ENCODE assay signal across 9 cellular contexts in the genomic region with DNA sequence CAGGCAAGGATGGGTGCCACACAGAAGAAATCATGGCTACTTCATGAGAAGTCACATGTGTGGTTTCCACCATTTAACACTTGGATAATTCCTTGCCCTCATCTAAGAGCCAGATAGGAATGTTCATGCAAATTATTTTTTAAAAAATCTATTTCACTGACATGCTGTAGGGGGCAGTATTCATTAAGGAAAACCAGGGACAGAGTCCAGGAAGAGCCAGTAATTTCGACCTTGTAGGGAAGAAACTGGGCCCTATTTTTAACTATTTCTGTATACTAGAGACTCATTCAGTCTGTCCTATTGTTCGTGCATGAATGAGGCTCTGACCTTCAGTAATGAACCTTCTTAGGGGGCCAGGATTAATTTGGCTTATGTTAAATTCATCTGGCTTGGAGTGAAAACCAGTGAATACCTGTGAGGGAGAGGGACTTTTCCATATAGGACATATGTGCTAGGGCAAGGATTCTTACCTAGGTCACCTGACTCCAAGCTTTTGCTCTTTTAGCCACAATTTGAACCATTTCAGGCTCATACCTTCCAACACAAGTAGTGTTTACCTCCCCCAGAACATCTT.
DNase-seq lines count a peak whose midpoint lies in the region; ATAC-seq and TF ChIP-seq lines count a peak whose summit lies in the region.
"Had no signal": no experiment of that assay in that cellular context is flagged by ENCODE, and none has a peak within 500 bp of the region (broad histone marks: within the 10 kb centered on the region; RNA-seq: fewer than 3 reads in every experiment).

No MANE protein-coding gene starts in this region.

- H3K36me3 ChIP-seq in brain microvascular endothelial cell (replicated peaks) = no peaks in the 10 kb centered on the region

- H3K4me3 ChIP-seq in GM12865 (ENCODE audit: low read depth, low read length) = no peak overlapping the region
- H3K4me3 ChIP-seq in brain microvascular endothelial cell (ENCODE audit: low read depth, low read length) = no peak overlapping the region

- no peak for DNase-seq in GM12865 (ENCODE audit: low read depth)
- peak; percentile 86 for DNase-seq in NCI-H2029 treated with DMSO at 0.1 percent for 48 hours (lab: John Stamatoyannopoulos, UW)
- DNase-seq in brain microvascular endothelial cell = no peak
- no peak for DNase-seq in left lobe of liver (ENCODE audit: low spot score)
- DNase-seq: naive B cell had no signal

- TF ChIP-seq CTCF in GM12865 (IDR thresholded peaks at IDR 0.05; ENCODE audit: insufficient read depth, low read depth, low read length, missing control alignments) (peak; percentile 27), brain microvascular endothelial cell (IDR thresholded peaks at IDR 0.05; ENCODE audit: low read depth, low read length, missing control alignments) (peak; percentile 61)

- ATAC-seq in left lobe of liver (peak; percentile 76), GM21390 (IDR thresholded peaks at IDR 0.05; ENCODE audit: unreplicated experiment) (no peak), HG02970 (IDR thresholded peaks at IDR 0.05; ENCODE audit: low FRiP score, unreplicated experiment) (no peak), GM18517 (IDR thresholded peaks at IDR 0.05; ENCODE audit: unreplicated experiment) (no peak), GM18907 (IDR thresholded peaks at IDR 0.05; ENCODE audit: unreplicated experiment) (no peak)

- in situ Hi-C loops in brain microvascular endothelial cell (cut with HindIII; ENCODE audit: low pct_ligation_motif_present, low sequenced_read_pairs) = no loop called here

- H3K27me3 ChIP-seq in brain microvascular endothelial cell (replicated peaks) = no peaks in the 10 kb centered on the region

- H3K27ac ChIP-seq in brain microvascular endothelial cell = no peak overlapping the region
